ENCODE assay signal across 31 cellular contexts in genomic region chr4:157821814-157822213, GRCh38.
"Had no signal": no experiment of that assay in that cellular context is flagged by ENCODE, and none has a peak within 500 bp of the region (broad histone marks: within the 10 kb centered on the region; RNA-seq: fewer than 3 reads in every experiment).

No MANE protein-coding gene starts in this region.

- H3K4me1 Mint-ChIP-seq: activated B cell treated with CpG ODN at 0.5 μM for 24 hours; activated naive CD4-positive, alpha-beta T cell treated with anti-CD3 and anti-CD28 coated beads, Interleukin-2, amount 10 ng/mL, durations not matched to agents 7 days and 5 days; activated naive CD8-positive, alpha-beta T cell treated with anti-CD3 and anti-CD28 coated beads, Interleukin-2, amount 10 ng/mL, durations not matched to agents 7 days and 5 days; activated T-helper 17 cell treated with anti-CD3 and anti-CD28 coated beads, Interleukin-2, amount 50 U/mL, for 72 hours; central memory CD8-positive, alpha-beta T cell; T-helper 17 cell had no signal

- ATAC-seq: activated CD4-positive, CD25-positive, alpha-beta regulatory T cell treated with anti-CD3 and anti-CD28 coated beads, Interleukin-2, amount 50 U/mL, for 24 hours; activated CD8-positive, alpha-beta T cell treated with anti-CD3 and anti-CD28 coated beads for 36 hours; activated naive CD4-positive, alpha-beta T cell treated with anti-CD3 and anti-CD28 coated beads, Interleukin-2, amount 50 U/mL, for 72 hours; activated T-cell treated with anti-CD3 and anti-CD28 coated beads, Interleukin-2, amount 50 U/mL, for 4 hours; activated T-helper 17 cell treated with anti-CD3 and anti-CD28 coated beads, Interleukin-2, amount 50 U/mL, for 72 hours; effector memory CD8-positive, alpha-beta T cell; foreskin keratinocyte; gastrocnemius medialis; heart left ventricle; T-helper 17 cell had no signal

- H3K4me3 Mint-ChIP-seq: activated B cell treated with CpG ODN at 0.5 μM for 24 hours; activated CD8-positive, alpha-beta T cell treated with anti-CD3 and anti-CD28 coated beads for 36 hours; activated naive CD4-positive, alpha-beta T cell treated with anti-CD3 and anti-CD28 coated beads, Interleukin-2, amount 10 ng/mL, durations not matched to agents 7 days and 5 days; activated naive CD8-positive, alpha-beta T cell treated with anti-CD3 and anti-CD28 coated beads, Interleukin-2, amount 10 ng/mL, durations not matched to agents 7 days and 5 days; activated T-cell treated with anti-CD3 and anti-CD28 coated beads, Interleukin-2, amount 50 U/mL, for 4 hours; activated T-helper 17 cell treated with anti-CD3 and anti-CD28 coated beads, Interleukin-2, amount 50 U/mL, for 72 hours; central memory CD8-positive, alpha-beta T cell; effector memory CD8-positive, alpha-beta T cell; T-helper 17 cell; T-helper 2 cell treated with Interferon-gamma antibody and Interleukin-4, amounts not matched to agents 5 μg/mL and 100 μg/mL, for 36 hours had no signal

- H3K36me3 ChIP-seq: brain microvascular endothelial cell, esophagus muscularis mucosa, gastrocnemius medialis, heart left ventricle, WERI-Rb-1 had no signal

- H3K9me3 ChIP-seq: esophagus muscularis mucosa, gastrocnemius medialis had no signal

- DNase-seq: activated B cell treated with CpG ODN at 0.5 μM for 24 hours; activated CD4-positive, alpha-beta T cell treated with anti-CD3 and anti-CD28 coated beads for 48 hours; activated CD4-positive, alpha-beta T cell treated with anti-CD3 and anti-CD28 coated beads, Interleukin-2, amount 50 U/mL, for 1 hour; activated CD4-positive, alpha-beta T cell treated with anti-CD3 and anti-CD28 coated beads, Interleukin-2, amount 50 U/mL, for 48 hours; activated CD8-positive, alpha-beta memory T cell treated with anti-CD3 and anti-CD28 coated beads for 24 hours; activated CD8-positive, alpha-beta T cell treated with anti-CD3 and anti-CD28 coated beads for 36 hours; activated effector memory CD4-positive, alpha-beta T cell treated with Interleukin-2 at 50 U/mL for 16 hours; activated naive CD4-positive, alpha-beta T cell; activated naive CD4-positive, alpha-beta T cell treated with anti-CD3 and anti-CD28 coated beads, Interleukin-2, amount 10 ng/mL, durations not matched to agents 7 days and 5 days; activated naive CD8-positive, alpha-beta T cell treated with anti-CD3 and anti-CD28 coated beads, Interleukin-2, amount 10 ng/mL, durations not matched to agents 7 days and 5 days; activated T-cell treated with anti-CD3 and anti-CD28 coated beads, Interleukin-2, amount 50 U/mL, for 4 hours; brain microvascular endothelial cell; cortex of kidney; dermis blood vessel endothelial cell; effector CD4-positive, alpha-beta T cell; effector memory CD8-positive, alpha-beta T cell; erythroblast; foreskin keratinocyte; gastrocnemius medialis; glutamatergic neuron; T-helper 1 cell; T-helper 17 cell; T1000; WERI-Rb-1 had no signal

- H3K27me3 ChIP-seq: brain microvascular endothelial cell, esophagus muscularis mucosa, foreskin keratinocyte, gastrocnemius medialis, heart left ventricle had no signal

- H3K27me3 Mint-ChIP-seq: activated B cell treated with CpG ODN at 0.5 μM for 24 hours; activated CD8-positive, alpha-beta T cell treated with anti-CD3 and anti-CD28 coated beads for 36 hours; activated naive CD4-positive, alpha-beta T cell treated with anti-CD3 and anti-CD28 coated beads, Interleukin-2, amount 10 ng/mL, durations not matched to agents 7 days and 5 days; activated naive CD8-positive, alpha-beta T cell treated with anti-CD3 and anti-CD28 coated beads, Interleukin-2, amount 10 ng/mL, durations not matched to agents 7 days and 5 days; activated T-helper 17 cell treated with anti-CD3 and anti-CD28 coated beads, Interleukin-2, amount 50 U/mL, for 72 hours; central memory CD8-positive, alpha-beta T cell; effector memory CD8-positive, alpha-beta T cell; T-helper 17 cell had no signal

- H3K27ac Mint-ChIP-seq: activated B cell treated with CpG ODN at 0.5 μM for 24 hours; activated CD8-positive, alpha-beta T cell treated with anti-CD3 and anti-CD28 coated beads for 36 hours; activated naive CD4-positive, alpha-beta T cell treated with anti-CD3 and anti-CD28 coated beads, Interleukin-2, amount 10 ng/mL, durations not matched to agents 7 days and 5 days; activated naive CD4-positive, alpha-beta T cell treated with anti-CD3 and anti-CD28 coated beads, Interleukin-2, amount 50 U/mL, for 72 hours; activated naive CD8-positive, alpha-beta T cell treated with anti-CD3 and anti-CD28 coated beads, Interleukin-2, amount 10 ng/mL, durations not matched to agents 7 days and 5 days; activated T-helper 17 cell treated with anti-CD3 and anti-CD28 coated beads, Interleukin-2, amount 50 U/mL, for 72 hours; effector memory CD8-positive, alpha-beta T cell; T-helper 17 cell; T-helper 2 cell treated with Interferon-gamma antibody and Interleukin-4, amounts not matched to agents 5 μg/mL and 100 μg/mL, for 36 hours had no signal

- H3K27ac ChIP-seq: brain microvascular endothelial cell, esophagus muscularis mucosa, foreskin keratinocyte, gastrocnemius medialis, heart left ventricle, WERI-Rb-1 had no signal

- H3K36me3 Mint-ChIP-seq: activated naive CD4-positive, alpha-beta T cell treated with anti-CD3 and anti-CD28 coated beads, Interleukin-2, amount 10 ng/mL, durations not matched to agents 7 days and 5 days; activated naive CD4-positive, alpha-beta T cell treated with anti-CD3 and anti-CD28 coated beads, Interleukin-2, amount 50 U/mL, for 72 hours; activated naive CD8-positive, alpha-beta T cell treated with anti-CD3 and anti-CD28 coated beads, Interleukin-2, amount 10 ng/mL, durations not matched to agents 7 days and 5 days had no signal

- H3K4me3 ChIP-seq: esophagus muscularis mucosa, gastrocnemius medialis, heart left ventricle had no signal

- H3K4me1 ChIP-seq: esophagus muscularis mucosa, foreskin keratinocyte, gastrocnemius medialis, heart left ventricle had no signal
